In genomic region chr7:96320437-96320836, GRCh38 we compare ENCODE assay signal across 2 cellular contexts.
TF ChIP-seq lines count a peak whose summit lies in the region.

No MANE protein-coding gene starts in this region.

TF ChIP-seq in GM12878, 131 proteins besides CTCF, POLR2A, EP300 and RAD21 (continued from another document and continues in another):
- TF ChIP-seq, protein P1, sequence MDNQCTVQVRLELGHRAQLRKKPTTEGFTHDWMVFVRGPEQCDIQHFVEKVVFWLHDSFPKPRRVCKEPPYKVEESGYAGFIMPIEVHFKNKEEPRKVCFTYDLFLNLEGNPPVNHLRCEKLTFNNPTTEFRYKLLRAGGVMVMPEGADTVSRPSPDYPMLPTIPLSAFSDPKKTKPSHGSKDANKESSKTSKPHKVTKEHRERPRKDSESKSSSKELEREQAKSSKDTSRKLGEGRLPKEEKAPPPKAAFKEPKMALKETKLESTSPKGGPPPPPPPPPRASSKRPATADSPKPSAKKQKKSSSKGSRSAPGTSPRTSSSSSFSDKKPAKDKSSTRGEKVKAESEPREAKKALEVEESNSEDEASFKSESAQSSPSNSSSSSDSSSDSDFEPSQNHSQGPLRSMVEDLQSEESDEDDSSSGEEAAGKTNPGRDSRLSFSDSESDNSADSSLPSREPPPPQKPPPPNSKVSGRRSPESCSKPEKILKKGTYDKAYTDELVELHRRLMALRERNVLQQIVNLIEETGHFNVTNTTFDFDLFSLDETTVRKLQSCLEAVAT (IDR thresholded peaks at IDR 0.05): no peak
- peak; percentile 65 for TF ChIP-seq JUNB (IDR thresholded peaks at IDR 0.05)
- peak; percentile 52 for TF ChIP-seq BCL3 (IDR thresholded peaks at IDR 0.05; ENCODE audit: borderline replicate concordance, insufficient read depth, low read depth, low read length, poor library complexity, severe bottlenecking)
- peak; percentile 35; the same call in 1 of the 2 replicates for TF ChIP-seq CREM (IDR thresholded peaks at IDR 0.05; ENCODE audit: low read depth)
- TF ChIP-seq RUNX3 (IDR thresholded peaks at IDR 0.05; ENCODE audit: low read length): peak; percentile 89
- peak; percentile 83 for TF ChIP-seq MEF2A (IDR thresholded peaks at IDR 0.05; ENCODE audit: insufficient read depth, low read depth, low read length)
- 0 out of 2 replicates have a peak, but pooled peaks have one; percentile 51 for TF ChIP-seq CBFB (IDR thresholded peaks at IDR 0.05; ENCODE audit: low read depth)
- TF ChIP-seq KLF5 (IDR thresholded peaks at IDR 0.05; ENCODE audit: partially characterized antibody): no peak
- TF ChIP-seq POU2F2 (IDR thresholded peaks at IDR 0.05; ENCODE audit: borderline replicate concordance, low read depth, low read length): peak; percentile 79
- 0 out of 2 replicates have a peak, but pooled peaks have one; percentile 55 for TF ChIP-seq BCL11A (IDR thresholded peaks at IDR 0.05; ENCODE audit: low read depth, low read length)
- no peak for TF ChIP-seq ZBTB40 (IDR thresholded peaks at IDR 0.05; ENCODE audit: borderline replicate concordance)
- TF ChIP-seq TCF12 (IDR thresholded peaks at IDR 0.05; ENCODE audit: low read depth, low read length): 0 out of 2 replicates have a peak, but pooled peaks have one; percentile 24
- TF ChIP-seq IKZF1 (conservative IDR thresholded peaks at IDR 0.05): peak; percentile 63; the same call in 1 of the 2 replicates
- TF ChIP-seq MTA3 (IDR thresholded peaks at IDR 0.05; ENCODE audit: borderline replicate concordance, low read length): no peak
- peak; percentile 65; the same call in 1 of the 2 replicates for TF ChIP-seq NR2F1 (conservative IDR thresholded peaks at IDR 0.05)
- TF ChIP-seq MTA2 (IDR thresholded peaks at IDR 0.05; ENCODE audit: low read depth): peak; percentile 83
- TF ChIP-seq ZNF622 (IDR thresholded peaks at IDR 0.05): no peak
- 0 out of 2 replicates have a peak, but pooled peaks have one; percentile 37 for TF ChIP-seq IRF4 (IDR thresholded peaks at IDR 0.05; ENCODE audit: low read depth, low read length)
- TF ChIP-seq FOXM1 (IDR thresholded peaks at IDR 0.05; ENCODE audit: low read depth, low read length): no peak
- no peak for TF ChIP-seq ZNF207 (IDR thresholded peaks at IDR 0.05; ENCODE audit: borderline replicate concordance)
- TF ChIP-seq IKZF2 (IDR thresholded peaks at IDR 0.05): peak; percentile 81 to 88
- TF ChIP-seq GATAD2B (conservative IDR thresholded peaks at IDR 0.05; ENCODE audit: low read depth): peak; percentile 38; the same call in 1 of the 2 replicates
- peak; percentile 57 for TF ChIP-seq MEF2B (IDR thresholded peaks at IDR 0.05; ENCODE audit: partially characterized antibody, poor library complexity, severe bottlenecking)
- TF ChIP-seq, protein P2, sequence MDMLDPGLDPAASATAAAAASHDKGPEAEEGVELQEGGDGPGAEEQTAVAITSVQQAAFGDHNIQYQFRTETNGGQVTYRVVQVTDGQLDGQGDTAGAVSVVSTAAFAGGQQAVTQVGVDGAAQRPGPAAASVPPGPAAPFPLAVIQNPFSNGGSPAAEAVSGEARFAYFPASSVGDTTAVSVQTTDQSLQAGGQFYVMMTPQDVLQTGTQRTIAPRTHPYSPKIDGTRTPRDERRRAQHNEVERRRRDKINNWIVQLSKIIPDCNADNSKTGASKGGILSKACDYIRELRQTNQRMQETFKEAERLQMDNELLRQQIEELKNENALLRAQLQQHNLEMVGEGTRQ (IDR thresholded peaks at IDR 0.05; ENCODE audit: borderline replicate concordance, low read depth, low read length): no peak
- peak; percentile 86 for TF ChIP-seq NFIC (IDR thresholded peaks at IDR 0.05; ENCODE audit: low read depth, low read length)
- TF ChIP-seq BHLHE40 (IDR thresholded peaks at IDR 0.05; ENCODE audit: borderline replicate concordance in 1 of 2, low read depth in 2 of 2, low read length in 1 of 2): no peak; a peak in 1 of 4 replicates
- TF ChIP-seq CHD2 (IDR thresholded peaks at IDR 0.05; ENCODE audit: borderline replicate concordance, low read depth, low read length): no peak
- no peak for TF ChIP-seq CREB1 (IDR thresholded peaks at IDR 0.05; ENCODE audit: low read depth)

TF ChIP-seq in neural cell, 6 proteins besides CTCF, POLR2A, EP300 and RAD21 (continued from another document):
- TF ChIP-seq, protein P3, sequence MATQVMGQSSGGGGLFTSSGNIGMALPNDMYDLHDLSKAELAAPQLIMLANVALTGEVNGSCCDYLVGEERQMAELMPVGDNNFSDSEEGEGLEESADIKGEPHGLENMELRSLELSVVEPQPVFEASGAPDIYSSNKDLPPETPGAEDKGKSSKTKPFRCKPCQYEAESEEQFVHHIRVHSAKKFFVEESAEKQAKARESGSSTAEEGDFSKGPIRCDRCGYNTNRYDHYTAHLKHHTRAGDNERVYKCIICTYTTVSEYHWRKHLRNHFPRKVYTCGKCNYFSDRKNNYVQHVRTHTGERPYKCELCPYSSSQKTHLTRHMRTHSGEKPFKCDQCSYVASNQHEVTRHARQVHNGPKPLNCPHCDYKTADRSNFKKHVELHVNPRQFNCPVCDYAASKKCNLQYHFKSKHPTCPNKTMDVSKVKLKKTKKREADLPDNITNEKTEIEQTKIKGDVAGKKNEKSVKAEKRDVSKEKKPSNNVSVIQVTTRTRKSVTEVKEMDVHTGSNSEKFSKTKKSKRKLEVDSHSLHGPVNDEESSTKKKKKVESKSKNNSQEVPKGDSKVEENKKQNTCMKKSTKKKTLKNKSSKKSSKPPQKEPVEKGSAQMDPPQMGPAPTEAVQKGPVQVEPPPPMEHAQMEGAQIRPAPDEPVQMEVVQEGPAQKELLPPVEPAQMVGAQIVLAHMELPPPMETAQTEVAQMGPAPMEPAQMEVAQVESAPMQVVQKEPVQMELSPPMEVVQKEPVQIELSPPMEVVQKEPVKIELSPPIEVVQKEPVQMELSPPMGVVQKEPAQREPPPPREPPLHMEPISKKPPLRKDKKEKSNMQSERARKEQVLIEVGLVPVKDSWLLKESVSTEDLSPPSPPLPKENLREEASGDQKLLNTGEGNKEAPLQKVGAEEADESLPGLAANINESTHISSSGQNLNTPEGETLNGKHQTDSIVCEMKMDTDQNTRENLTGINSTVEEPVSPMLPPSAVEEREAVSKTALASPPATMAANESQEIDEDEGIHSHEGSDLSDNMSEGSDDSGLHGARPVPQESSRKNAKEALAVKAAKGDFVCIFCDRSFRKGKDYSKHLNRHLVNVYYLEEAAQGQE (IDR thresholded peaks at IDR 0.05; ENCODE audit: borderline replicate concordance): no peak
- TF ChIP-seq POLR2AphosphoS5 (IDR thresholded peaks at IDR 0.05) (no peak), TAF1 (IDR thresholded peaks at IDR 0.05; ENCODE audit: low read depth) (no peak), SMC3 (conservative IDR thresholded peaks at IDR 0.05; ENCODE audit: poor library complexity) (no peak), MXI1 (conservative IDR thresholded peaks at IDR 0.05; ENCODE audit: poor library complexity, severe bottlenecking) (no peak)
